In genomic region chr10:32050145-32050544, GRCh38 we compare ENCODE assay signal across 12 cellular contexts. TPM values are rescaled to one million over a fixed set of nuclear protein-coding genes. Genes with fewer than 3 reads are reported as not detected.
DNase-seq lines count a peak whose midpoint lies in the region; ATAC-seq and TF ChIP-seq lines count a peak whose summit lies in the region.
"Had no signal": no experiment of that assay in that cellular context is flagged by ENCODE, and none has a peak within 500 bp of the region (broad histone marks: within the 10 kb centered on the region; RNA-seq: fewer than 3 reads in every experiment).

No MANE protein-coding gene starts in this region.

- peak overlapping the region; percentile 55 for H3K4me3 Mint-ChIP-seq in activated T-cell treated with anti-CD3 and anti-CD28 coated beads, Interleukin-2, amount 50 U/mL, for 24 hours
- H3K4me3 Mint-ChIP-seq in activated naive CD8-positive, alpha-beta T cell treated with anti-CD3 and anti-CD28 coated beads for 36 hours, result no peak overlapping the region
- H3K4me3 Mint-ChIP-seq: activated CD4-positive, alpha-beta memory T cell treated with anti-CD3 and anti-CD28 coated beads, Interleukin-2, amount 10 ng/mL, durations not matched to agents 7 days and 5 days had no signal

- H3K4me2 ChIP-seq in smooth muscle cell, result peak overlapping the region; percentile 94

- H3K27ac ChIP-seq in right cardiac atrium (ENCODE audit: low read length) (no peak overlapping the region), smooth muscle cell (ENCODE audit: low read depth) (peak overlapping the region; percentile 91)

- H3K27me3 ChIP-seq in right cardiac atrium (ENCODE audit: control insufficient read depth, insufficient read depth), result no peaks in the 10 kb centered on the region
- no peaks in the 10 kb centered on the region for H3K27me3 ChIP-seq in smooth muscle cell (ENCODE audit: low read depth)
- H3K27me3 ChIP-seq: heart right ventricle had no signal

- H3K27me3 Mint-ChIP-seq in activated T-cell treated with anti-CD3 and anti-CD28 coated beads, Interleukin-2, amount 50 U/mL, for 24 hours, result no peaks in the 10 kb centered on the region
- H3K27me3 Mint-ChIP-seq in activated naive CD8-positive, alpha-beta T cell treated with anti-CD3 and anti-CD28 coated beads for 36 hours, result no peaks in the 10 kb centered on the region
- H3K27me3 Mint-ChIP-seq: activated CD4-positive, alpha-beta memory T cell treated with anti-CD3 and anti-CD28 coated beads, Interleukin-2, amount 10 ng/mL, durations not matched to agents 7 days and 5 days had no signal

- peaks cover 81% of the 10 kb centered on the region for H3K4me1 Mint-ChIP-seq in activated T-cell treated with anti-CD3 and anti-CD28 coated beads, Interleukin-2, amount 50 U/mL, for 24 hours (ENCODE audit: low read depth)
- peaks cover 75% of the 10 kb centered on the region for H3K4me1 Mint-ChIP-seq in activated naive CD8-positive, alpha-beta T cell treated with anti-CD3 and anti-CD28 coated beads for 36 hours

- peaks cover 5% of the 10 kb centered on the region for H3F3A ChIP-seq in smooth muscle cell (ENCODE audit: low read depth)

- 39% methylated on average over 5 of the region's 5 CpGs for WGBS in right cardiac atrium
- WGBS in smooth muscle cell (ENCODE audit: low lambda C conversion rate), result 46% methylated on average over 5 of the region's 5 CpGs

- peaks cover 13% of the 10 kb centered on the region for H3K36me3 ChIP-seq in smooth muscle cell (ENCODE audit: low read depth)

- H3K27ac Mint-ChIP-seq in activated T-cell treated with anti-CD3 and anti-CD28 coated beads, Interleukin-2, amount 50 U/mL, for 24 hours, result peak overlapping the region; percentile 74
- peak overlapping the region; percentile 10 for H3K27ac Mint-ChIP-seq in activated naive CD8-positive, alpha-beta T cell treated with anti-CD3 and anti-CD28 coated beads for 36 hours

- H3K9me3 ChIP-seq in right cardiac atrium (ENCODE audit: control insufficient read depth, low read length) (no peaks in the 10 kb centered on the region), smooth muscle cell (replicated peaks; ENCODE audit: low read depth) (no peaks in the 10 kb centered on the region)
- H3K9me3 ChIP-seq: heart right ventricle had no signal

- H3K9me3 Mint-ChIP-seq in activated T-cell treated with anti-CD3 and anti-CD28 coated beads, Interleukin-2, amount 50 U/mL, for 24 hours, result no peaks in the 10 kb centered on the region
- no peaks in the 10 kb centered on the region for H3K9me3 Mint-ChIP-seq in activated naive CD8-positive, alpha-beta T cell treated with anti-CD3 and anti-CD28 coated beads for 36 hours
- H3K9me3 Mint-ChIP-seq: activated CD4-positive, alpha-beta memory T cell treated with anti-CD3 and anti-CD28 coated beads, Interleukin-2, amount 10 ng/mL, durations not matched to agents 7 days and 5 days had no signal

- no peak for TF ChIP-seq CTCF in smooth muscle cell (IDR thresholded peaks at IDR 0.05; ENCODE audit: borderline replicate concordance, insufficient read depth, poor library complexity, severe bottlenecking)

- intact Hi-C loops in right cardiac atrium (cut with DNase I), result no loop called here
- intact Hi-C loops in posterior cingulate gyrus (cut with DNase I), result loop anchor here (10.0 kb wide), 3 partner anchors 125 to 1265 kb away; partner anchors contain the start of gene ARHGAP12

- peaks cover 100% of the 10 kb centered on the region for H3K79me2 ChIP-seq in smooth muscle cell (ENCODE audit: low read depth)

- DNase-seq in activated T-cell treated with anti-CD3 and anti-CD28 coated beads, Interleukin-2, amount 50 U/mL, for 24 hours, result no peak
- DNase-seq in activated T-cell treated with anti-CD3 and anti-CD28 coated beads for 4 hours (no peak), right cardiac atrium (no peak), smooth muscle cell (lab: John Stamatoyannopoulos, UW; ENCODE audit: unreplicated experiment) (no peak), posterior cingulate gyrus (no peak)
- no peak for DNase-seq in activated naive CD8-positive, alpha-beta T cell treated with anti-CD3 and anti-CD28 coated beads for 36 hours
- no peak for DNase-seq in activated CD8-positive, alpha-beta memory T cell treated with anti-CD3 and anti-CD28 coated beads, Interleukin-2, amount 50 U/mL, for 4 hours
- DNase-seq: activated CD4-positive, alpha-beta memory T cell treated with anti-CD3 and anti-CD28 coated beads, Interleukin-2, amount 10 ng/mL, durations not matched to agents 7 days and 5 days; caudate nucleus; heart right ventricle; SHP77 had no signal

- H3K9ac ChIP-seq in smooth muscle cell (ENCODE audit: low read depth), result peak overlapping the region; percentile 4

- H4K20me1 ChIP-seq in smooth muscle cell (ENCODE audit: low read depth), result peaks cover 100% of the 10 kb centered on the region

- H3K4me1 ChIP-seq in right cardiac atrium (ENCODE audit: control insufficient read depth, insufficient read depth, low read length), result peaks cover 8% of the 10 kb centered on the region
- H3K4me1 ChIP-seq in smooth muscle cell (ENCODE audit: low read depth), result peaks cover 44% of the 10 kb centered on the region

- no peak overlapping the region for H2AFZ ChIP-seq in smooth muscle cell (ENCODE audit: low read depth)

- H3K36me3 Mint-ChIP-seq in activated T-cell treated with anti-CD3 and anti-CD28 coated beads, Interleukin-2, amount 50 U/mL, for 24 hours (ENCODE audit: low read depth), result peaks cover 87% of the 10 kb centered on the region
- H3K36me3 Mint-ChIP-seq in activated naive CD8-positive, alpha-beta T cell treated with anti-CD3 and anti-CD28 coated beads for 36 hours, result peaks cover 45% of the 10 kb centered on the region

- ATAC-seq in right cardiac atrium (peak; percentile 7 to 22), GM21825 (IDR thresholded peaks at IDR 0.05; ENCODE audit: unreplicated experiment) (no peak)

- H3K4me3 ChIP-seq in right cardiac atrium (ENCODE audit: low read length) (no peak overlapping the region), smooth muscle cell (no peak overlapping the region)
- H3K4me3 ChIP-seq: heart right ventricle had no signal

RNA-seq across cellular contexts. Expression of gene KIF5B, which starts 6.1 kb away (rescaled TPM):
- 10 to 100 TPM; 72.9 to 73.7 TPM for total RNA-seq in activated naive CD8-positive, alpha-beta T cell treated with anti-CD3 and anti-CD28 coated beads for 36 hours
- total RNA-seq in right cardiac atrium (100 to 1,000 TPM; 134 to 169 (median 144) TPM), smooth muscle cell (164 and 198 TPM in 2 replicates)
- polyA plus RNA-seq in right cardiac atrium (60.3 TPM), smooth muscle cell (74.2 and 82.2 TPM in 2 replicates)
